In the genomic region with DNA sequence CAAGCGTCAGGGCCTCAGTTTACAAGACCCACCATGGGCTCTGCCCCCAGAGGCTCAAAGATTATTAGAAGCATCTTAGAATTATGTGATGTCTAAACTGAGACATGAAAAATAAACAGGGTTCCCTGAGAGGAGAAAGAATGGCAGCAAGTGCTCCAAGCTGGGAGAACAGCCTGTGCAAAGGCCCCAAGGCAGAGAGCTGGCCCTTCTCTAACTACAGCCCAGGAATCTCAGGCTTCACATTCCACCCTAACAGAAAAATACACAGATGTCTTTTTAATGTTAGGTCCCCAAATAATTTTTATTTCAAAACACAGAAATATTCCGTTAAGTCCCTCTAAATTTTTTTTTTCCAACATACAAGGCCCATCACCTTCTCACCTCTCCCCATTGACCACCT, we compare ENCODE assay signal across 19 cellular contexts. TPM values are rescaled to one million over a fixed set of nuclear protein-coding genes. Genes with fewer than 3 reads are reported as not detected.
A peak's percentile ranks its signal among the peaks of the same experiment; 100 is the strongest.
DNase-seq lines count a peak whose midpoint lies in the region; ATAC-seq, FAIRE-seq and TF ChIP-seq lines count a peak whose summit lies in the region.
"Had no signal": no experiment of that assay in that cellular context is flagged by ENCODE, and none has a peak within 500 bp of the region (broad histone marks: within the 10 kb centered on the region; RNA-seq: fewer than 3 reads in every experiment).

No MANE protein-coding gene starts in this region.

- H3K4ac ChIP-seq in H1 (replicated peaks; ENCODE audit: insufficient read length, low read depth, low read length), result no peak overlapping the region

- no peak overlapping the region for H2AFZ ChIP-seq in H1 (ENCODE audit: low read length)
- H2AFZ ChIP-seq in neural progenitor cell (replicated peaks), result no peak overlapping the region

- H3K79me1 ChIP-seq in H1 (ENCODE audit: low read depth, low read length), result peaks cover 20% of the 10 kb centered on the region; the same call in 1 of the 2 replicates

- H3K27ac Mint-ChIP-seq in neural progenitor cell (peak overlapping the region; percentile 52), osteocyte (ENCODE audit: unreplicated experiment) (no peak overlapping the region)
- no peak overlapping the region for H3K27ac Mint-ChIP-seq in activated CD8-positive, alpha-beta memory T cell treated with anti-CD3 and anti-CD28 coated beads, Interleukin-2, amount 10 ng/mL, durations not matched to agents 7 days and 5 days
- H3K27ac Mint-ChIP-seq: activated T-cell treated with anti-CD3 and anti-CD28 coated beads, Interleukin-2, amount 50 U/mL, for 24 hours; stimulated activated naive CD8-positive, alpha-beta T cell treated with anti-CD3 and anti-CD28 coated beads, Interleukin-15, Interleukin-2, amounts not matched to agents 100 ng/mL and 50 ng/mL, for 24 hours had no signal

- TF ChIP-seq CTCF in right atrium auricular region (IDR thresholded peaks at IDR 0.05) (no peak), H1 (IDR thresholded peaks at IDR 0.05; ENCODE audit: control extremely low read depth in 1 of 3, insufficient read depth in 1 of 3, low read depth in 1 of 3, low read length in 3 of 3) (no peak), neural progenitor cell (IDR thresholded peaks at IDR 0.05) (no peak), osteocyte (IDR thresholded peaks at IDR 0.05) (no peak)

- H3K9me3 ChIP-seq in right atrium auricular region (no peaks in the 10 kb centered on the region), H1 (ENCODE audit: insufficient read depth in 2 of 2, low read depth in 1 of 2, low read length in 1 of 2) (no peaks in the 10 kb centered on the region), neural progenitor cell (ENCODE audit: low read depth) (no peaks in the 10 kb centered on the region)

- no peaks in the 10 kb centered on the region for H3K27me3 ChIP-seq in right atrium auricular region
- H3K27me3 ChIP-seq in H1 (replicated peaks in 1 of 4; ENCODE audit: control insufficient read depth in 3 of 4, extremely low read depth in 1 of 4, insufficient read depth in 3 of 4, low read length in 3 of 4), result no peaks in the 10 kb centered on the region
- no peaks in the 10 kb centered on the region for H3K27me3 ChIP-seq in neural progenitor cell
- H3K27me3 ChIP-seq: dorsolateral prefrontal cortex had no signal

- no peak overlapping the region for H3K18ac ChIP-seq in H1 (ENCODE audit: extremely low read depth, low read length)

- H4K5ac ChIP-seq in H1 (ENCODE audit: insufficient read length, low read depth, low read length), result no peak overlapping the region

- WGBS in H1 (ENCODE audit: extremely low coverage in 1 of 2, insufficient coverage in 1 of 2, insufficient read length in 1 of 2, insufficient replicate concordance in 2 of 2, low coverage in 1 of 2, low lambda C conversion rate in 2 of 2, missing lambda C conversion rate in 1 of 2), 2 experiments, result 82% methylated on average over 2 of the region's 2 CpGs; no CpG with 5 or more reads in 1 of the 2 experiments

- no peak overlapping the region for H2BK20ac ChIP-seq in H1 (ENCODE audit: low read length)

- 0 out of 2 replicates have a peak, but pooled peaks cover 3% of the 10 kb centered on the region for H3K23me2 ChIP-seq in H1 (ENCODE audit: low read depth, low read length)

- no peak overlapping the region for H2BK15ac ChIP-seq in H1 (ENCODE audit: low read length)

- FAIRE-seq in H1 (lab: Jason Lieb, UNC), result no peak

- ATAC-seq in left ventricle myocardium superior (no peak), GM21390 (IDR thresholded peaks at IDR 0.05; ENCODE audit: unreplicated experiment) (no peak)
- no peak for ATAC-seq in activated CD8-positive, alpha-beta memory T cell treated with anti-CD3 and anti-CD28 coated beads, Interleukin-2, amount 10 ng/mL, durations not matched to agents 7 days and 5 days
- ATAC-seq: T-cell had no signal

- no peak for TF ChIP-seq EP300 in H1 (IDR thresholded peaks at IDR 0.05; ENCODE audit: borderline replicate concordance in 1 of 2, low read depth in 2 of 2, low read length in 2 of 2)

- H3K9ac ChIP-seq in H1 (replicated peaks in 1 of 4; ENCODE audit: extremely low read depth in 1 of 4, low read depth in 3 of 4, low read length in 3 of 4), result no peak overlapping the region
- no peak overlapping the region for H3K9ac ChIP-seq in neural progenitor cell

- 0 out of 2 replicates have a peak overlapping the region, but pooled peaks have one; percentile 18 for H2BK5ac ChIP-seq in H1 (ENCODE audit: low read depth, low read length)

- H3K4me3 Mint-ChIP-seq in neural progenitor cell, result no peak overlapping the region
- no peak overlapping the region for H3K4me3 Mint-ChIP-seq in activated CD8-positive, alpha-beta memory T cell treated with anti-CD3 and anti-CD28 coated beads, Interleukin-2, amount 10 ng/mL, durations not matched to agents 7 days and 5 days
- H3K4me3 Mint-ChIP-seq in osteocyte (ENCODE audit: unreplicated experiment), result no peak overlapping the region
- H3K4me3 Mint-ChIP-seq: activated T-cell treated with anti-CD3 and anti-CD28 coated beads, Interleukin-2, amount 50 U/mL, for 24 hours; stimulated activated naive CD8-positive, alpha-beta T cell treated with anti-CD3 and anti-CD28 coated beads, Interleukin-15, Interleukin-2, amounts not matched to agents 100 ng/mL and 50 ng/mL, for 24 hours; T-cell had no signal

- H3K4me2 ChIP-seq in H1 (ENCODE audit: insufficient read depth in 1 of 2, low read depth in 2 of 2, low read length in 2 of 2) (no peak overlapping the region), neural progenitor cell (no peak overlapping the region)

- DNase-seq in right atrium auricular region (ENCODE audit: low spot score) (no peak), left ventricle myocardium superior (no peak), H1 (ENCODE audit: low read depth in 1 of 2, low spot score in 2 of 2) (no peak), neural progenitor cell (ENCODE audit: low spot score) (no peak), 8988T (no peak), osteocyte (ENCODE audit: extremely low spot score, unreplicated experiment) (no peak)
- no peak for DNase-seq in activated CD8-positive, alpha-beta memory T cell treated with anti-CD3 and anti-CD28 coated beads, Interleukin-2, amount 10 ng/mL, durations not matched to agents 7 days and 5 days
- DNase-seq: activated CD4-positive, CD25-positive, alpha-beta regulatory T cell treated with anti-CD3 and anti-CD28 coated beads, Interleukin-2, amount 50 U/mL, for 72 hours; activated T-cell treated with anti-CD3 and anti-CD28 coated beads, Interleukin-2, amount 50 U/mL, for 24 hours; amygdala; DMS 273 treated with DMSO at 0.1 percent for 48 hours; dorsolateral prefrontal cortex; midbrain; MM.1S; NCI-H2081 treated with DMSO at 0.1 percent for 48 hours; NCI-H82; T-cell had no signal

- POLR2A ChIA-PET in H1 (lab: Charles Lee; ENCODE audit: partially characterized antibody), result interaction anchor here (1.1 to 1.7 kb wide), 4 partner anchors 20 to 86 kb away, joined by 3 to 9 read pairs (median 4); partner anchors contain the start of gene SSBP3

- H3K27ac ChIP-seq in right atrium auricular region (peak overlapping the region; percentile 54 to 80), H1 (ENCODE audit: low read depth, low read length) (no peak overlapping the region), neural progenitor cell (no peak overlapping the region)

- H3K4me1 Mint-ChIP-seq in neural progenitor cell (peaks cover 45% of the 10 kb centered on the region), osteocyte (ENCODE audit: unreplicated experiment) (peaks cover 4% of the 10 kb centered on the region)
- H3K4me1 Mint-ChIP-seq in activated CD8-positive, alpha-beta memory T cell treated with anti-CD3 and anti-CD28 coated beads, Interleukin-2, amount 10 ng/mL, durations not matched to agents 7 days and 5 days, result peaks cover 29% of the 10 kb centered on the region

- H3K36me3 ChIP-seq in right atrium auricular region (no peaks in the 10 kb centered on the region), H1 (ENCODE audit: control insufficient read depth in 2 of 4, insufficient read depth in 4 of 4, low read length in 3 of 4) (peaks cover 0 to 17% (median under 1%) of the 10 kb centered on the region in 4 experiments; a peak in 3 of 8 replicates), neural progenitor cell (no peaks in the 10 kb centered on the region)

- no peak overlapping the region for H4K91ac ChIP-seq in H1 (replicated peaks; ENCODE audit: insufficient read length, low read length)

- H3K56ac ChIP-seq in H1 (replicated peaks; ENCODE audit: insufficient read length, low read depth, low read length), result no peak overlapping the region

- no peak overlapping the region for H3K14ac ChIP-seq in H1 (ENCODE audit: insufficient read length)

- H3K23ac ChIP-seq in H1 (ENCODE audit: insufficient read length), result no peak overlapping the region

- H3K9me3 Mint-ChIP-seq in neural progenitor cell (no peaks in the 10 kb centered on the region), osteocyte (ENCODE audit: unreplicated experiment) (no peaks in the 10 kb centered on the region)
- no peaks in the 10 kb centered on the region for H3K9me3 Mint-ChIP-seq in activated CD8-positive, alpha-beta memory T cell treated with anti-CD3 and anti-CD28 coated beads, Interleukin-2, amount 10 ng/mL, durations not matched to agents 7 days and 5 days (ENCODE audit: low read depth)
- H3K9me3 Mint-ChIP-seq: activated T-cell treated with anti-CD3 and anti-CD28 coated beads, Interleukin-2, amount 50 U/mL, for 24 hours; stimulated activated naive CD8-positive, alpha-beta T cell treated with anti-CD3 and anti-CD28 coated beads, Interleukin-15, Interleukin-2, amounts not matched to agents 100 ng/mL and 50 ng/mL, for 24 hours; T-cell had no signal

- peaks cover 24 to 27% of the 10 kb centered on the region in 2 experiments for H4K20me1 ChIP-seq in H1 (replicated peaks in 1 of 2; ENCODE audit: control insufficient read depth in 1 of 2, insufficient read depth in 2 of 2, low read length in 2 of 2)
- H4K20me1 ChIP-seq in neural progenitor cell (ENCODE audit: low read depth), result peaks cover 96% of the 10 kb centered on the region

- TF ChIP-seq POLR2A in H1 (IDR thresholded peaks at IDR 0.05; ENCODE audit: control extremely low read depth in 1 of 2, low read depth in 2 of 2, low read length in 2 of 2), result no peak

- H3K4me3 ChIP-seq in right atrium auricular region (no peak overlapping the region), H1 (ENCODE audit: extremely low read depth in 1 of 4, insufficient read depth in 2 of 4, low read depth in 3 of 4, low read length in 4 of 4) (no peak overlapping the region), neural progenitor cell (no peak overlapping the region)
- H3K4me3 ChIP-seq: dorsolateral prefrontal cortex had no signal

- no peak overlapping the region for H2BK120ac ChIP-seq in H1 (replicated peaks; ENCODE audit: low read depth, low read length)

- H3F3A ChIP-seq in neural progenitor cell (ENCODE audit: low read depth), result peaks cover 15% of the 10 kb centered on the region

- H3K79me2 ChIP-seq in H1 (ENCODE audit: control insufficient read depth in 1 of 2, insufficient read depth in 2 of 2, low read length in 2 of 2) (peaks cover 5 to 86% of the 10 kb centered on the region in 2 experiments), neural progenitor cell (ENCODE audit: low read depth) (peaks cover 92% of the 10 kb centered on the region)

- H3K27me3 Mint-ChIP-seq in neural progenitor cell (ENCODE audit: insufficient read depth, low read depth), result peaks cover 13% of the 10 kb centered on the region
- H3K27me3 Mint-ChIP-seq in activated CD8-positive, alpha-beta memory T cell treated with anti-CD3 and anti-CD28 coated beads, Interleukin-2, amount 10 ng/mL, durations not matched to agents 7 days and 5 days, result no peaks in the 10 kb centered on the region
- no peaks in the 10 kb centered on the region for H3K27me3 Mint-ChIP-seq in osteocyte (ENCODE audit: unreplicated experiment)
- H3K27me3 Mint-ChIP-seq: activated T-cell treated with anti-CD3 and anti-CD28 coated beads, Interleukin-2, amount 50 U/mL, for 24 hours; stimulated activated naive CD8-positive, alpha-beta T cell treated with anti-CD3 and anti-CD28 coated beads, Interleukin-15, Interleukin-2, amounts not matched to agents 100 ng/mL and 50 ng/mL, for 24 hours; T-cell had no signal

- no peak overlapping the region for H2BK12ac ChIP-seq in H1 (ENCODE audit: low read depth, low read length)

- intact Hi-C loops in left ventricle myocardium superior (cut with micrococcal nuclease), result no loop called here

- CTCF ChIA-PET in H1 (lab: Charles Lee; ENCODE audit: partially characterized antibody), result interaction anchor here (0.7 to 2.5 kb wide), 8 partner anchors 8 to 196 kb away, joined by 3 to 10 read pairs (median 4); no protein-coding TSS in a partner anchor
- CTCF ChIA-PET in activated CD8-positive, alpha-beta memory T cell treated with anti-CD3 and anti-CD28 coated beads, Interleukin-2, amount 10 ng/mL, durations not matched to agents 7 days and 5 days (lab: Charles Lee), result interaction anchor here (1.2 kb wide), 1 partner anchor 14 kb away, joined by 3 read pairs; no protein-coding TSS in a partner anchor

- TF ChIP-seq RAD21 in H1 (IDR thresholded peaks at IDR 0.05 in 1 of 2, conservative IDR thresholded peaks at IDR 0.05 in 1 of 2; ENCODE audit: low read depth in 2 of 2, low read length in 2 of 2), result no peak

- H4K8ac ChIP-seq in H1 (ENCODE audit: extremely low read depth, insufficient read depth, low read length), result no peak overlapping the region

- H3K36me3 Mint-ChIP-seq in neural progenitor cell, result peaks cover 24% of the 10 kb centered on the region
- H3K36me3 Mint-ChIP-seq in activated CD8-positive, alpha-beta memory T cell treated with anti-CD3 and anti-CD28 coated beads, Interleukin-2, amount 10 ng/mL, durations not matched to agents 7 days and 5 days, result peaks cover 26% of the 10 kb centered on the region
- H3K36me3 Mint-ChIP-seq in osteocyte (ENCODE audit: unreplicated experiment), result peaks cover 34% of the 10 kb centered on the region

- no peak overlapping the region for H2AK5ac ChIP-seq in H1 (ENCODE audit: low read depth, low read length)

- peaks cover 0 to 31% of the 10 kb centered on the region in 2 donors for H3K4me1 ChIP-seq in right atrium auricular region
- H3K4me1 ChIP-seq in H1 (replicated peaks in 1 of 4; ENCODE audit: control insufficient read depth in 3 of 4, insufficient read depth in 4 of 4, low read length in 3 of 4), result peaks cover 2 to 14% (median 12%) of the 10 kb centered on the region in 4 experiments
- peaks cover 24% of the 10 kb centered on the region for H3K4me1 ChIP-seq in neural progenitor cell

RNA-seq across cellular contexts. Expression of gene SSBP3, which starts 21.7 kb away (rescaled TPM):
- 10 to 100 TPM; 15.2 to 16.6 TPM for total RNA-seq in right atrium auricular region
- total RNA-seq in left ventricle myocardium superior, result 57.0 TPM
- total RNA-seq in H1 (2021; fragmentation: NEBNext Ultra II Directional; extraction: Animal tissue kit (Norgen Biotek cat#: 25700)), result 133 and 134 TPM in 2 replicates
- 99.7 and 126 TPM in 2 replicates for polyA plus RNA-seq in H1 (2011; rRNA removed)
- 76.0 TPM for polyA plus RNA-seq in H1 (2011; cell fraction: cytosol; rRNA removed)
- 114 TPM for polyA plus RNA-seq in H1 (2011; cell fraction: nucleus; rRNA removed)
- 108 to 113 TPM (median 112 TPM) in 4 replicates for polyA plus RNA-seq in H1 (2012, experiment 1 of 2)
- polyA plus RNA-seq in H1 (2012, experiment 2 of 2), result 86.8 TPM
- 131 TPM for polyA plus RNA-seq in H1 (2013, experiment 1 of 2)
- 128 TPM for polyA plus RNA-seq in H1 (2013, experiment 2 of 2)
- polyA minus RNA-seq in H1 (2011; rRNA and poly(A)+ RNA removed), result 35.3 and 44.7 TPM in 2 replicates
- polyA minus RNA-seq in H1 (2011; cell fraction: cytosol; rRNA and poly(A)+ RNA removed), result 39.1 TPM
- 26.8 TPM for polyA minus RNA-seq in H1 (2011; cell fraction: nucleus; rRNA and poly(A)+ RNA removed)
- total RNA-seq in neural progenitor cell (ENCODE audit: low replicate concordance), result 53.0 and 86.1 TPM in 2 replicates
- 100 to 1,000 TPM in 1 of 2 experiments, 10 to 100 TPM in 1; 88.7 to 116 TPM for total RNA-seq in activated CD8-positive, alpha-beta memory T cell treated with anti-CD3 and anti-CD28 coated beads, Interleukin-2, amount 10 ng/mL, durations not matched to agents 7 days and 5 days
- 56.4 and 68.1 TPM in 2 replicates for total RNA-seq in osteocyte

Comparison
In these comparisons a context has a peak if more than half of its experiments do, and no peak if none do; other contexts are left out.
1. H3K27ac ChIP-seq: peak in right atrium auricular region (2 of 2); none in H1 (single experiment) and neural progenitor cell (single experiment).